ENCODE assay signal across 1 cellular context in genomic region chr19:20039203-20039723, GRCh38.
TF ChIP-seq lines count a peak whose summit lies in the region.

Gene ZNF682 (minus strand): TSS chr19:20039505. CDS start chr19:20039345, 160 bp downstream.

TF ChIP-seq in SK-N-SH, 30 proteins besides CTCF, POLR2A, EP300 and RAD21 (continued from another document):
- TF ChIP-seq MAX (IDR thresholded peaks at IDR 0.05; ENCODE audit: low read depth) (peak; percentile 83), YY1 (IDR thresholded peaks at IDR 0.05; ENCODE audit: low read depth) (no peak), RXRA (IDR thresholded peaks at IDR 0.05; ENCODE audit: borderline replicate concordance, low read depth) (no peak), SIN3A (IDR thresholded peaks at IDR 0.05; ENCODE audit: borderline replicate concordance, low read depth, low read length) (peak; percentile 91), CHD2 (IDR thresholded peaks at IDR 0.05; ENCODE audit: low read length, partially characterized antibody) (peak; percentile 73), PBX3 (IDR thresholded peaks at IDR 0.05) (peak; percentile 98), NFIC (IDR thresholded peaks at IDR 0.05; ENCODE audit: borderline replicate concordance) (no peak), EZH2phosphoT487 (IDR thresholded peaks at IDR 0.05; ENCODE audit: borderline replicate concordance, low read depth) (no peak), USF2 (IDR thresholded peaks at IDR 0.05; ENCODE audit: borderline replicate concordance, low read depth, low read length) (no peak), GABPA (IDR thresholded peaks at IDR 0.05; ENCODE audit: low read depth) (peak; percentile 80), TCF12 (IDR thresholded peaks at IDR 0.05) (no peak), FOXM1 (IDR thresholded peaks at IDR 0.05; ENCODE audit: low read depth) (no peak)
